Comparison of ENCODE assay signal across 8 cellular contexts in genomic region chr18:59459352-59460059, GRCh38.
DNase-seq lines count a peak whose midpoint lies in the region; ATAC-seq, FAIRE-seq and TF ChIP-seq lines count a peak whose summit lies in the region.

No MANE protein-coding gene starts in this region.

- no peaks in the 10 kb centered on the region for H3K9me2 ChIP-seq in PC-3 (replicated peaks; ENCODE audit: low read length)

- no peak for FAIRE-seq in GM12892 (lab: Jason Lieb, UNC)

- H3K27ac ChIP-seq in PC-3 (ENCODE audit: low read length) = no peak overlapping the region
- H3K27ac ChIP-seq in parathyroid adenoma = no peak overlapping the region

- no peak for TF ChIP-seq POLR2A in erythroblast (IDR thresholded peaks at IDR 0.05; ENCODE audit: low read length)
- no peak for TF ChIP-seq POLR2A in GM12892 (IDR thresholded peaks at IDR 0.05; ENCODE audit: low read depth, low read length)

- no peaks in the 10 kb centered on the region for H3F3A ChIP-seq in PC-3 (ENCODE audit: low read length, unreplicated experiment)

- CTCF ChIA-PET in BJ (lab: Yijun Ruan, JAX) = interaction anchor here (0.6 to 6.8 kb wide), 43 partner anchors 9 to 1515 kb away, joined by 3 to 100 read pairs (median 4); partner anchors contain the start of gene CCBE1
- CTCF ChIA-PET in HEK293T (lab: Yijun Ruan, JAX) = interaction anchor here (0.6 to 3.6 kb wide), 16 partner anchors 11 to 380 kb away, joined by 3 to 35 read pairs (median 3); partner anchors contain the start of gene CCBE1
- CTCF ChIA-PET in PC-3 (lab: Charles Lee) = interaction anchor here (0.6 to 3.1 kb wide), 5 partner anchors 11 to 364 kb away, joined by 3 to 28 read pairs (median 4); partner anchors contain the start of gene CCBE1

- H3K9me3 ChIP-seq in PC-3 (ENCODE audit: low read length) (no peaks in the 10 kb centered on the region), parathyroid adenoma (ENCODE audit: control insufficient read depth, low read length) (no peaks in the 10 kb centered on the region)

- H3K4me2 ChIP-seq in PC-3 (ENCODE audit: low read length) = no peak overlapping the region
- peak overlapping the region; percentile 49 for H3K4me2 ChIP-seq in parathyroid adenoma (ENCODE audit: low read length)

- intact Hi-C loops in PC-3 (cut with micrococcal nuclease) = loop anchor here (1.0 to 5.0 kb wide), 4 partner anchors 172 to 364 kb away; no protein-coding TSS in a partner anchor

- H3K4me1 ChIP-seq in PC-3 (ENCODE audit: insufficient read depth, low read length) (no peaks in the 10 kb centered on the region), parathyroid adenoma (peaks cover 5% of the 10 kb centered on the region)

- H3K9ac ChIP-seq in PC-3 (ENCODE audit: low read length) = no peak overlapping the region
- no peak overlapping the region for H3K9ac ChIP-seq in parathyroid adenoma

- DNase-seq in BJ (ENCODE audit: low read depth) = no peak
- DNase-seq in HEK293T (ENCODE audit: extremely low spot score) = peak; percentile 15
- peak; percentile 43 for DNase-seq in PC-3
- peak; percentile 22 to 51 for DNase-seq in erythroblast (lab: John Stamatoyannopoulos, UW)
- no peak for DNase-seq in GF-D8 (lab: John Stamatoyannopoulos, UW)
- DNase-seq in GM12892 (ENCODE audit: insufficient read length) = no peak
- no peak for DNase-seq in T-helper 9 cell

- POLR2A ChIA-PET in BJ (lab: Charles Lee) = no interaction called here
- POLR2A ChIA-PET in HEK293T (lab: Yijun Ruan, JAX) = interaction anchor here (1.2 to 2.1 kb wide), 2 partner anchors 11 to 441 kb away, joined by 3 to 5 read pairs; partner anchors contain the start of gene PMAIP1
- POLR2A ChIA-PET in PC-3 (lab: Charles Lee; ENCODE audit: unreplicated experiment) = no interaction called here

- TF ChIP-seq CTCF in BJ (IDR thresholded peaks at IDR 0.05; ENCODE audit: insufficient read depth, low read depth, low read length) = peak; percentile 54
- TF ChIP-seq CTCF in PC-3 (conservative IDR thresholded peaks at IDR 0.05; ENCODE audit: low read depth, low read length) = peak; percentile 77
- peak; percentile 81 for TF ChIP-seq CTCF in parathyroid adenoma (IDR thresholded peaks at IDR 0.05)

- H3K4me3 ChIP-seq in BJ (ENCODE audit: low read depth, low read length) = no peak overlapping the region
- no peak overlapping the region for H3K4me3 ChIP-seq in PC-3 (ENCODE audit: low read length)
- peak overlapping the region; percentile 22 for H3K4me3 ChIP-seq in parathyroid adenoma (ENCODE audit: low read depth, low read length)

- H3K27me3 ChIP-seq in BJ (ENCODE audit: control insufficient read depth, insufficient read depth, low read length) (no peaks in the 10 kb centered on the region), PC-3 (ENCODE audit: low read length) (no peaks in the 10 kb centered on the region), parathyroid adenoma (ENCODE audit: control insufficient read depth, insufficient read depth, low read length) (no peaks in the 10 kb centered on the region)

- H4K20me1 ChIP-seq in PC-3 (ENCODE audit: low read length) = no peaks in the 10 kb centered on the region

- H3K36me3 ChIP-seq in BJ (ENCODE audit: control insufficient read depth, insufficient read depth, low read length) = 0 out of 2 replicates have a peak, but pooled peaks cover 1% of the 10 kb centered on the region
- H3K36me3 ChIP-seq in PC-3 (ENCODE audit: low read depth, low read length) = no peaks in the 10 kb centered on the region
- H3K36me3 ChIP-seq in parathyroid adenoma (ENCODE audit: control insufficient read depth, insufficient read depth, low read length) = no peaks in the 10 kb centered on the region

- H3K79me2 ChIP-seq in PC-3 (ENCODE audit: low read length) = no peaks in the 10 kb centered on the region
- H3K79me2 ChIP-seq in parathyroid adenoma = no peaks in the 10 kb centered on the region

- H2AFZ ChIP-seq in PC-3 (ENCODE audit: low read length) (no peak overlapping the region), parathyroid adenoma (peak overlapping the region; percentile 9)

- ATAC-seq in PC-3 = peak; percentile 58

- BruUV-seq in PC-3 (replicated peaks; lab: Mats Ljungman, UMichigan) = no TSS peak

TF ChIP-seq in HEK293T, 16 proteins besides CTCF, POLR2A, EP300 and RAD21:
- TF ChIP-seq HDGF (IDR thresholded peaks at IDR 0.05; ENCODE audit: borderline replicate concordance) (no peak), L3MBTL2 (conservative IDR thresholded peaks at IDR 0.05) (no peak), NFRKB (IDR thresholded peaks at IDR 0.05) (no peak), TARDBP (IDR thresholded peaks at IDR 0.05) (no peak), SUZ12 (IDR thresholded peaks at IDR 0.05) (no peak), BHLHE40 (IDR thresholded peaks at IDR 0.05; ENCODE audit: borderline replicate concordance) (no peak), ARNT (IDR thresholded peaks at IDR 0.05) (no peak), FOXK2 (IDR thresholded peaks at IDR 0.05) (no peak), FOXM1 (IDR thresholded peaks at IDR 0.05; ENCODE audit: borderline replicate concordance) (no peak), LEF1 (IDR thresholded peaks at IDR 0.05; ENCODE audit: borderline replicate concordance) (no peak), SP1 (IDR thresholded peaks at IDR 0.05) (no peak), ELF4 (IDR thresholded peaks at IDR 0.05) (no peak), ZNF384 (IDR thresholded peaks at IDR 0.05) (no peak), FOXA1 (IDR thresholded peaks at IDR 0.05) (no peak), CTBP1 (IDR thresholded peaks at IDR 0.05; ENCODE audit: borderline replicate concordance) (no peak), PKNOX1 (IDR thresholded peaks at IDR 0.05) (no peak)

Comparison
In these comparisons a context has a peak if more than half of its experiments do, and no peak if none do; other contexts are left out.
1. DNase-seq: peak in HEK293T (single experiment), PC-3 (single experiment) and erythroblast (2 of 2); none in BJ (single experiment), GF-D8 (single experiment), GM12892 (single experiment) and T-helper 9 cell (single experiment).
2. Peak in every context shown above with its lines, with median percentiles within 50 percentile points of each other: CTCF ChIP-seq.